In the genomic region with DNA sequence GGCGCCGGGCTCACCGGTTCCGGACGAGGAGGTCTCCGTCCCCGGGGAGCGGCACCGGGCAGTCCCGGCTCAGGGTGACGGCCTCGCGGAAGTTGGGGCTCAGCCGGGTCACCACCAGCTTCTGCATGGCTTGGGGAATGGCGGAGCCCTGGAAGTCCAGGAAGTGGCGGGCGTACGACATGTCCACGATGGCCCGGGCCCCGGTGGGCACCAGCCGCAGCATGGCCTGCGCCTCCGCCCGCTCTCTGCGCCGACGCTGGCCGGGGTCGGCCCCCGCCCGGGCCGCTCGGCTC, we compare ENCODE assay signal across 8 cellular contexts. TPM values are rescaled to one million over a fixed set of nuclear protein-coding genes. Genes with fewer than 3 reads are reported as not detected.
DNase-seq lines count a peak whose midpoint lies in the region; ATAC-seq and TF ChIP-seq lines count a peak whose summit lies in the region.

No MANE protein-coding gene starts in this region.

- intact Hi-C loops in activated CD8-positive, alpha-beta T cell treated with anti-CD3 and anti-CD28 coated beads for 36 hours (cut with micrococcal nuclease) = loop anchor here (5.0 kb wide), 1 partner anchor 711 kb away; a partner anchor contains a TSS

- DNase-seq in activated gamma-delta T cell (lab: John Stamatoyannopoulos, UW) = peak; percentile 39
- DNase-seq in activated gamma-delta T cell treated with Interleukin-2 at 50 U/mL for 16 hours = no peak
- no peak for DNase-seq in activated CD8-positive, alpha-beta T cell treated with anti-CD3 and anti-CD28 coated beads for 36 hours
- DNase-seq in GM10266 (ENCODE audit: extremely low spot score) = no peak
- no peak for DNase-seq in NCI-H510A treated with DMSO at 0.1 percent for 48 hours (lab: John Stamatoyannopoulos, UW)

- POLR2A ChIA-PET in activated CD8-positive, alpha-beta T cell treated with anti-CD3 and anti-CD28 coated beads for 36 hours (lab: Charles Lee) = interaction anchor here (2.4 to 3.0 kb wide), 3 partner anchors 17 to 39 kb away, joined by 8 to 19 read pairs (median 10); no protein-coding TSS in a partner anchor

- H3K27me3 ChIP-seq in iPS-20b (ENCODE audit: insufficient read depth, low read length) (peaks cover 87% of the 10 kb centered on the region), stomach smooth muscle (ENCODE audit: control insufficient read depth in 1 of 2, insufficient read depth in 2 of 2, low read length in 2 of 2) (no peaks in the 10 kb centered on the region)

- no peaks in the 10 kb centered on the region for H3K9me3 Mint-ChIP-seq in activated CD8-positive, alpha-beta T cell treated with anti-CD3 and anti-CD28 coated beads for 36 hours

- peaks cover 17% of the 10 kb centered on the region for H3K27me3 Mint-ChIP-seq in activated CD8-positive, alpha-beta T cell treated with anti-CD3 and anti-CD28 coated beads for 36 hours

- peaks cover 10% of the 10 kb centered on the region for H3K36me3 Mint-ChIP-seq in activated CD8-positive, alpha-beta T cell treated with anti-CD3 and anti-CD28 coated beads for 36 hours (ENCODE audit: low read depth)

- peak; percentile 12 for ATAC-seq in HG03066 (IDR thresholded peaks at IDR 0.05; ENCODE audit: low read depth, unreplicated experiment)
- no peak for ATAC-seq in activated CD8-positive, alpha-beta T cell treated with anti-CD3 and anti-CD28 coated beads for 36 hours

- H3K27ac Mint-ChIP-seq in activated CD8-positive, alpha-beta T cell treated with anti-CD3 and anti-CD28 coated beads for 36 hours = no peak overlapping the region

- H3K4me1 ChIP-seq in iPS-20b (ENCODE audit: insufficient read depth, low read length) (peaks cover 28% of the 10 kb centered on the region), stomach smooth muscle (ENCODE audit: control insufficient read depth, insufficient read depth, low read length) (peaks cover 20% of the 10 kb centered on the region)

- no peak for TF ChIP-seq CTCF in activated CD8-positive, alpha-beta T cell treated with anti-CD3 and anti-CD28 coated beads for 36 hours (IDR thresholded peaks at IDR 0.05)
- no peak for TF ChIP-seq CTCF in GM10266 (IDR thresholded peaks at IDR 0.05; ENCODE audit: control insufficient read depth, insufficient read depth, low read depth, missing control alignments)

- CTCF ChIA-PET in activated CD8-positive, alpha-beta T cell treated with anti-CD3 and anti-CD28 coated beads for 36 hours (lab: Charles Lee) = no interaction called here

- peaks cover 46% of the 10 kb centered on the region for H3K4me1 Mint-ChIP-seq in activated CD8-positive, alpha-beta T cell treated with anti-CD3 and anti-CD28 coated beads for 36 hours (ENCODE audit: low read depth)

- H3K4me3 Mint-ChIP-seq in activated CD8-positive, alpha-beta T cell treated with anti-CD3 and anti-CD28 coated beads for 36 hours = peak overlapping the region; percentile 94

- H3K36me3 ChIP-seq in iPS-20b (ENCODE audit: insufficient read depth, low read depth, low read length) (no peaks in the 10 kb centered on the region), stomach smooth muscle (ENCODE audit: control insufficient read depth in 2 of 2, insufficient read depth in 2 of 2, low read length in 2 of 2) (no peaks in the 10 kb centered on the region)

- H3K9me3 ChIP-seq in iPS-20b (ENCODE audit: insufficient read depth, low read depth, low read length) (no peaks in the 10 kb centered on the region), stomach smooth muscle (ENCODE audit: control insufficient read depth in 2 of 2, low read length in 2 of 2) (no peaks in the 10 kb centered on the region)

- H3K27ac ChIP-seq in iPS-20b (ENCODE audit: low read length) (no peak overlapping the region), stomach smooth muscle (ENCODE audit: low read length) (peak overlapping the region; percentile 95)

- H3K4me3 ChIP-seq in iPS-20b (ENCODE audit: low read length) (peak overlapping the region; percentile 74; the same call in 1 of the 2 replicates), stomach smooth muscle (ENCODE audit: low read length in 2 of 2) (peak overlapping the region; percentile 74 to 98)

- H3K9ac ChIP-seq in iPS-20b (ENCODE audit: low read depth, low read length) (no peak overlapping the region; the same call in 1 of the 2 replicates), stomach smooth muscle (ENCODE audit: low read length in 2 of 2) (peak overlapping the region; percentile 86 to 89)

RNA-seq across cellular contexts. Expression of a gene that starts 0.2 kb away (rescaled TPM):
- 10 to 100 TPM; 20.0 to 21.1 TPM for total RNA-seq in activated CD8-positive, alpha-beta T cell treated with anti-CD3 and anti-CD28 coated beads for 36 hours

RNA-seq across cellular contexts. Expression of a gene that starts 1.8 kb away (rescaled TPM):
- 10 to 100 TPM; 10.8 to 11.0 TPM for total RNA-seq in activated CD8-positive, alpha-beta T cell treated with anti-CD3 and anti-CD28 coated beads for 36 hours
